24 cellular contexts compared by ENCODE assay signal in genomic region chr19:11548315-11548700, GRCh38. TPM values are rescaled to one million over a fixed set of nuclear protein-coding genes. Genes with fewer than 3 reads are reported as not detected.
"Had no signal": no experiment of that assay in that cellular context is flagged by ENCODE, and none has a peak within 500 bp of the region (broad histone marks: within the 10 kb centered on the region; RNA-seq: fewer than 3 reads in every experiment).

No MANE protein-coding gene starts in this region.

- H3K9me3 ChIP-seq: heart right ventricle, left ventricle myocardium inferior, pancreas, prostate gland, right atrium auricular region, spleen, transverse colon, upper lobe of left lung, vagina had no signal

- H2AFZ ChIP-seq: hepatocyte had no signal

- DNase-seq: heart right ventricle; islet precursor cell; left ventricle myocardium inferior; mesendoderm; naive thymus-derived CD4-positive, alpha-beta T cell; nucleus accumbens; pancreas; posterior cingulate gyrus; small intestine; spleen; stimulated activated CD4-positive, alpha-beta T cell treated with anti-CD3 and anti-CD28 coated beads, Interleukin-4, amount 100 ng/mL, for 24 hours; stimulated activated naive CD4-positive, alpha-beta T cell; substantia nigra; transverse colon; upper lobe of left lung had no signal

- H3K4me3 ChIP-seq: heart right ventricle, hepatocyte, left ventricle myocardium inferior, lung, pancreas, prostate gland, right atrium auricular region, spleen, transverse colon, upper lobe of left lung, vagina had no signal

- H3K36me3 ChIP-seq: pancreas had no signal

- H3K27me3 ChIP-seq: heart right ventricle, hepatocyte, pancreas, right atrium auricular region, transverse colon, upper lobe of left lung, vagina had no signal

- H3K4me2 ChIP-seq: hepatocyte had no signal

- H3K4me1 ChIP-seq: heart right ventricle, left ventricle myocardium inferior, pancreas, prostate gland, right atrium auricular region, transverse colon, upper lobe of left lung had no signal

- ATAC-seq: heart right ventricle; naive thymus-derived CD4-positive, alpha-beta T cell; natural killer cell treated with Interleukin-12 subunit alpha and Interleukin-12 subunit beta and Interleukin-15 and Interleukin-18, amount 100 ng/mL, for 72 hours; pancreas; sciatic nerve; stimulated activated effector memory CD8-positive, alpha-beta T cell treated with anti-CD3 and anti-CD28 coated beads, Interleukin-12 subunit alpha, Interleukin-12 subunit beta, amount 100 ng/mL, for 72 hours had no signal

- FAIRE-seq: pancreas, small intestine had no signal

- H3K79me2 ChIP-seq: hepatocyte had no signal

- H3K27ac ChIP-seq: heart right ventricle, hepatocyte, left ventricle myocardium inferior, pancreas, prostate gland, right atrium auricular region, spleen, upper lobe of left lung, vagina had no signal

RNA-seq across cellular contexts. Expression of gene CNN1, which starts 9.7 kb away (rescaled TPM):
- total RNA-seq: naive thymus-derived CD4-positive, alpha-beta T cell; natural killer cell treated with Interleukin-12 subunit alpha and Interleukin-12 subunit beta and Interleukin-15 and Interleukin-18, amount 100 ng/mL, for 72 hours had no signal
- polyA plus RNA-seq: naive thymus-derived CD4-positive, alpha-beta T cell; neural cell had no signal

RNA-seq across cellular contexts. Expression of gene ACP5, which starts 29.1 kb away (rescaled TPM):
- polyA plus RNA-seq: neural cell had no signal
